ENCODE assay signal across 12 cellular contexts in the genomic region with DNA sequence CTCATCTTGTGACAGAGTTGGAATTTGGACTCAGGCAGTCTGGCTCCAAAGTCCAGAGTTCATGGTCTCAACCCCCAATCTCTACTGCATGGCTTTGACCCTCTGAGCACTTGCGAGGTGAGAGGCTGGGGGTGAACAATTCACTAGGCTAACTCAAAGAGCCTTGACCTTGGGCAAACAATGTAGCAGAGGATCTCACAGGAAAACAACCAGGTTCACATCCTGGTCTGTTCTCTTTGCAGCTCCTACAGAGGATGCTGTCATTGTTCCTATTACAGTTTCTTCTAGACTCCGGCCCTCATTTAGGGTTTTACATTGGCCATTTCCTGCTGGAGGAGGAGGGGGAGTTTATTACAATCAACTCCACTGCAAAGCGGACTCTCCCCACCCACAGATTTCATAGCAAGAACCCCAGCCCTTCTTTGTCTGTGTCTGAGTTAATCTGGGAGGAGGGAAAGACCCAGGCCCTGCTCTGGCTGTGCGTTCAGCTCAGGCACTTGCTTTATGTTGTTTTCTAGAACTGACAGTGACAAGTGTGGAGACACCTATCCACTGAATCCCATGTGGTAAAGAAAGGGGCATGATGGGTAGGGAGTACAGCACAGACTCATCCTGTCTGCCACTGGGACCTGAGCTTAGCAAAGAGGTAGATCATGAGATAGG.
DNase-seq lines count a peak whose midpoint lies in the region; ATAC-seq and TF ChIP-seq lines count a peak whose summit lies in the region.
"Had no signal": no experiment of that assay in that cellular context is flagged by ENCODE, and none has a peak within 500 bp of the region (broad histone marks: within the 10 kb centered on the region; RNA-seq: fewer than 3 reads in every experiment).

No MANE protein-coding gene starts in this region.

- H3K27me3 Mint-ChIP-seq in CD8-positive, alpha-beta T cell (ENCODE audit: low read depth), result no peaks in the 10 kb centered on the region
- no peaks in the 10 kb centered on the region for H3K27me3 Mint-ChIP-seq in T-helper 1 cell treated with Interleukin-12 subunit alpha and Interleukin-12 subunit beta and Interleukin-4 antibody, amounts not matched to agents 30 μg/mL and 1 μg/mL, for 36 hours (ENCODE audit: low read depth)
- no peaks in the 10 kb centered on the region for H3K27me3 Mint-ChIP-seq in activated naive CD4-positive, alpha-beta T cell treated with anti-CD3 and anti-CD28 coated beads, Interleukin-2, amount 50 U/mL, for 24 hours

- peak in 1 of 7 experiments; percentile 55 for DNase-seq in CD8-positive, alpha-beta T cell
- peak; percentile 17 to 37 for DNase-seq in stimulated activated CD4-positive, alpha-beta T cell treated with anti-CD3 and anti-CD28 coated beads, Interleukin-12 subunit alpha, Interleukin-12 subunit beta, amount 100 ng/mL, for 24 hours (ENCODE audit: low read depth in 2 of 2)
- DNase-seq in SW480 (ENCODE audit: low spot score), result no peak
- no peak for DNase-seq in inferior parietal cortex (ENCODE audit: extremely low spot score)
- DNase-seq in Kasumi-1 (lab: John Stamatoyannopoulos, UW), result no peak
- DNase-seq: BE2C, NCI-H345, PC-3 had no signal

- ATAC-seq in CD8-positive, alpha-beta T cell, result peak; percentile 27
- ATAC-seq in HG03159 (IDR thresholded peaks at IDR 0.05; ENCODE audit: unreplicated experiment), result no peak
- ATAC-seq: PC-3 had no signal

- H3K4me1 ChIP-seq in CD8-positive, alpha-beta T cell (ENCODE audit: insufficient read depth, low read length), result peaks cover 63% of the 10 kb centered on the region

- H3K9me3 Mint-ChIP-seq in CD8-positive, alpha-beta T cell, result no peaks in the 10 kb centered on the region
- no peaks in the 10 kb centered on the region for H3K9me3 Mint-ChIP-seq in T-helper 1 cell treated with Interleukin-12 subunit alpha and Interleukin-12 subunit beta and Interleukin-4 antibody, amounts not matched to agents 30 μg/mL and 1 μg/mL, for 36 hours
- no peaks in the 10 kb centered on the region for H3K9me3 Mint-ChIP-seq in activated naive CD4-positive, alpha-beta T cell treated with anti-CD3 and anti-CD28 coated beads, Interleukin-2, amount 50 U/mL, for 24 hours

- peak overlapping the region; percentile 16 for H3K27ac ChIP-seq in CD8-positive, alpha-beta T cell (ENCODE audit: low read depth, low read length)
- H3K27ac ChIP-seq: right atrium auricular region had no signal

- H3K4me3 ChIP-seq in CD8-positive, alpha-beta T cell (ENCODE audit: low read depth, low read length), result peak overlapping the region; percentile 4
- H3K4me3 ChIP-seq: right atrium auricular region had no signal

- H3K9me3 ChIP-seq in CD8-positive, alpha-beta T cell (ENCODE audit: low read length), result no peaks in the 10 kb centered on the region
- H3K9me3 ChIP-seq: BE2C, right atrium auricular region had no signal

- intact Hi-C loops in CD8-positive, alpha-beta T cell (cut with DNase I, micrococcal nuclease), result loop anchor here in 1 of 2 experiments (10.0 kb wide), 2 partner anchors 112 to 142 kb away; a partner anchor contains a TSS

- H3K27ac Mint-ChIP-seq in CD8-positive, alpha-beta T cell, result peak overlapping the region; percentile 98
- H3K27ac Mint-ChIP-seq in T-helper 1 cell treated with Interleukin-12 subunit alpha and Interleukin-12 subunit beta and Interleukin-4 antibody, amounts not matched to agents 30 μg/mL and 1 μg/mL, for 36 hours, result peak overlapping the region; percentile 97
- H3K27ac Mint-ChIP-seq in activated naive CD4-positive, alpha-beta T cell treated with anti-CD3 and anti-CD28 coated beads, Interleukin-2, amount 50 U/mL, for 24 hours, result peak overlapping the region; percentile 93

- POLR2A ChIA-PET in CD8-positive, alpha-beta T cell (lab: Charles Lee), result interaction anchor here (0.5 to 5.6 kb wide), 4 partner anchors 74 to 1298 kb away, joined by 3 to 28 read pairs (median 3); no protein-coding TSS in a partner anchor

- peaks cover 69% of the 10 kb centered on the region for H3K4me1 Mint-ChIP-seq in CD8-positive, alpha-beta T cell (ENCODE audit: low read depth)
- peaks cover 61% of the 10 kb centered on the region for H3K4me1 Mint-ChIP-seq in T-helper 1 cell treated with Interleukin-12 subunit alpha and Interleukin-12 subunit beta and Interleukin-4 antibody, amounts not matched to agents 30 μg/mL and 1 μg/mL, for 36 hours (ENCODE audit: low read depth)
- peaks cover 72% of the 10 kb centered on the region for H3K4me1 Mint-ChIP-seq in activated naive CD4-positive, alpha-beta T cell treated with anti-CD3 and anti-CD28 coated beads, Interleukin-2, amount 50 U/mL, for 24 hours

- H3K36me3 Mint-ChIP-seq in CD8-positive, alpha-beta T cell, result no peaks in the 10 kb centered on the region
- H3K36me3 Mint-ChIP-seq in T-helper 1 cell treated with Interleukin-12 subunit alpha and Interleukin-12 subunit beta and Interleukin-4 antibody, amounts not matched to agents 30 μg/mL and 1 μg/mL, for 36 hours (ENCODE audit: low read depth), result peaks cover under 1% of the 10 kb centered on the region
- no peaks in the 10 kb centered on the region for H3K36me3 Mint-ChIP-seq in activated naive CD4-positive, alpha-beta T cell treated with anti-CD3 and anti-CD28 coated beads, Interleukin-2, amount 50 U/mL, for 24 hours

- peak overlapping the region; percentile 47 for H3K4me3 Mint-ChIP-seq in CD8-positive, alpha-beta T cell
- peak overlapping the region; percentile 35 for H3K4me3 Mint-ChIP-seq in T-helper 1 cell treated with Interleukin-12 subunit alpha and Interleukin-12 subunit beta and Interleukin-4 antibody, amounts not matched to agents 30 μg/mL and 1 μg/mL, for 36 hours
- peak overlapping the region; percentile 49 for H3K4me3 Mint-ChIP-seq in activated naive CD4-positive, alpha-beta T cell treated with anti-CD3 and anti-CD28 coated beads, Interleukin-2, amount 50 U/mL, for 24 hours

- no peaks in the 10 kb centered on the region for H3K27me3 ChIP-seq in CD8-positive, alpha-beta T cell (ENCODE audit: insufficient read depth, low read length)
- H3K27me3 ChIP-seq: BE2C, right atrium auricular region had no signal

- no peak for TF ChIP-seq CTCF in CD8-positive, alpha-beta T cell (IDR thresholded peaks at IDR 0.05)

- H3K36me3 ChIP-seq in CD8-positive, alpha-beta T cell (ENCODE audit: insufficient read depth, low read length), result no peaks in the 10 kb centered on the region
- H3K36me3 ChIP-seq: BE2C, right atrium auricular region had no signal

- CTCF ChIA-PET in CD8-positive, alpha-beta T cell (lab: Charles Lee), result interaction anchor here (1.0 to 6.0 kb wide), 8 partner anchors 14 to 374 kb away, joined by 3 to 52 read pairs (median 6); no protein-coding TSS in a partner anchor

Comparison
In these comparisons a context has a peak if more than half of its experiments do, and no peak if none do; other contexts are left out.
1. DNase-seq: peak in stimulated activated CD4-positive, alpha-beta T cell treated with anti-CD3 and anti-CD28 coated beads, Interleukin-12 subunit alpha, Interleukin-12 subunit beta, amount 100 ng/mL, for 24 hours (2 of 2); none in SW480 (single experiment), inferior parietal cortex (single experiment) and Kasumi-1 (0 of 2).
2. Peak in every context shown above with its lines, with median percentiles within 50 percentile points of each other: H3K27ac Mint-ChIP-seq and H3K4me3 Mint-ChIP-seq.